ENCODE assay signal across 1 cellular context in genomic region chr5:95068952-95069351, GRCh38.
TF ChIP-seq lines count a peak whose summit lies in the region.

No MANE protein-coding gene starts in this region.

TF ChIP-seq in GM12878, 131 proteins besides CTCF, POLR2A, EP300 and RAD21 (continued from another document):
- TF ChIP-seq RELB (IDR thresholded peaks at IDR 0.05; ENCODE audit: low read depth) (no peak), SUZ12 (IDR thresholded peaks at IDR 0.05; ENCODE audit: unreplicated experiment) (no peak), MTA3 (IDR thresholded peaks at IDR 0.05; ENCODE audit: borderline replicate concordance, low read length) (no peak), REST (IDR thresholded peaks at IDR 0.05; ENCODE audit: low read depth, low read length) (no peak), STAT1 (conservative IDR thresholded peaks at IDR 0.05) (no peak), EED (IDR thresholded peaks at IDR 0.05; ENCODE audit: low read depth) (no peak), BMI1 (IDR thresholded peaks at IDR 0.05; ENCODE audit: borderline replicate concordance) (no peak), KAT2A (conservative IDR thresholded peaks at IDR 0.05; ENCODE audit: control insufficient read depth, low read depth, low read length) (no peak), RFX5 (IDR thresholded peaks at IDR 0.05; ENCODE audit: low read depth, low read length) (no peak), SMC3 (IDR thresholded peaks at IDR 0.05; ENCODE audit: borderline replicate concordance, low read length) (no peak), LARP7 (IDR thresholded peaks at IDR 0.05) (no peak), EZH2 (IDR thresholded peaks at IDR 0.05; ENCODE audit: borderline replicate concordance, control insufficient read depth, low read depth, low read length) (no peak)
- TF ChIP-seq, protein P1, sequence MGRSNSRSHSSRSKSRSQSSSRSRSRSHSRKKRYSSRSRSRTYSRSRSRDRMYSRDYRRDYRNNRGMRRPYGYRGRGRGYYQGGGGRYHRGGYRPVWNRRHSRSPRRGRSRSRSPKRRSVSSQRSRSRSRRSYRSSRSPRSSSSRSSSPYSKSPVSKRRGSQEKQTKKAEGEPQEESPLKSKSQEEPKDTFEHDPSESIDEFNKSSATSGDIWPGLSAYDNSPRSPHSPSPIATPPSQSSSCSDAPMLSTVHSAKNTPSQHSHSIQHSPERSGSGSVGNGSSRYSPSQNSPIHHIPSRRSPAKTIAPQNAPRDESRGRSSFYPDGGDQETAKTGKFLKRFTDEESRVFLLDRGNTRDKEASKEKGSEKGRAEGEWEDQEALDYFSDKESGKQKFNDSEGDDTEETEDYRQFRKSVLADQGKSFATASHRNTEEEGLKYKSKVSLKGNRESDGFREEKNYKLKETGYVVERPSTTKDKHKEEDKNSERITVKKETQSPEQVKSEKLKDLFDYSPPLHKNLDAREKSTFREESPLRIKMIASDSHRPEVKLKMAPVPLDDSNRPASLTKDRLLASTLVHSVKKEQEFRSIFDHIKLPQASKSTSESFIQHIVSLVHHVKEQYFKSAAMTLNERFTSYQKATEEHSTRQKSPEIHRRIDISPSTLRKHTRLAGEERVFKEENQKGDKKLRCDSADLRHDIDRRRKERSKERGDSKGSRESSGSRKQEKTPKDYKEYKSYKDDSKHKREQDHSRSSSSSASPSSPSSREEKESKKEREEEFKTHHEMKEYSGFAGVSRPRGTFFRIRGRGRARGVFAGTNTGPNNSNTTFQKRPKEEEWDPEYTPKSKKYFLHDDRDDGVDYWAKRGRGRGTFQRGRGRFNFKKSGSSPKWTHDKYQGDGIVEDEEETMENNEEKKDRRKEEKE (IDR thresholded peaks at IDR 0.05): no peak
